In the genomic region with DNA sequence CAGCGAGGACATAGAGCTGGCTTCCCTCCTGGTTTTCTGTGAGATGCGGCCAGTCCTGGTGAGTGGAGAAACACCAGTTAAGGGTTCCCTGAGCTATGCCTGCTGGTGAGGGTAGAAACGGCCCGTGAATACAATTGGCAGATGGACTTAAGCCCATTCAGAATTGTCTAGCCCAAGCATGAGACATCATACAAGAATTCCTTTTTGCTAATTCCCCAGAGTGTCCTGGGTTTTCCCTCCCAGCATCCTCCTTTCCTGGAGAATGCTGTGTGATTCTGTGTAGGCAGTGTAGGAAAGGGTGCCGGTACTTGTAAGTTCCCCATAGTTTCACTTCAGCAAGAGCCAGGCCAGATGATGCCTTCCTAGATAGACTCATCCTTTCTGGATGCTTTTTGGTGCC, we compare ENCODE assay signal across 2 cellular contexts.
TF ChIP-seq lines count a peak whose summit lies in the region.

No MANE protein-coding gene starts in this region.

TF ChIP-seq in SK-N-SH treated with all-trans-retinoic acid at 6 μM for 48 hours, 23 proteins besides CTCF, POLR2A, EP300 and RAD21 (continued from another document):
- TF ChIP-seq, protein P1, sequence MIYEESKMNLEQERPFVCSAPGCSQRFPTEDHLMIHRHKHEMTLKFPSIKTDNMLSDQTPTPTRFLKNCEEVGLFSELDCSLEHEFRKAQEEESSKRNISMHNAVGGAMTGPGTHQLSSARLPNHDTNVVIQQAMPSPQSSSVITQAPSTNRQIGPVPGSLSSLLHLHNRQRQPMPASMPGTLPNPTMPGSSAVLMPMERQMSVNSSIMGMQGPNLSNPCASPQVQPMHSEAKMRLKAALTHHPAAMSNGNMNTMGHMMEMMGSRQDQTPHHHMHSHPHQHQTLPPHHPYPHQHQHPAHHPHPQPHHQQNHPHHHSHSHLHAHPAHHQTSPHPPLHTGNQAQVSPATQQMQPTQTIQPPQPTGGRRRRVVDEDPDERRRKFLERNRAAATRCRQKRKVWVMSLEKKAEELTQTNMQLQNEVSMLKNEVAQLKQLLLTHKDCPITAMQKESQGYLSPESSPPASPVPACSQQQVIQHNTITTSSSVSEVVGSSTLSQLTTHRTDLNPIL (CRISPR knock-in tag; IDR thresholded peaks at IDR 0.05; ENCODE audit: low read depth), result no peak
TF ChIP-seq in SK-N-SH treated with all-trans-retinoic acid at 6 μM for 48 hours: peak in this region for 0.

TF ChIP-seq in SK-N-SH, 30 proteins besides CTCF, POLR2A, EP300 and RAD21 (continued from another document):
- no peak for TF ChIP-seq MAX (IDR thresholded peaks at IDR 0.05; ENCODE audit: low read depth)
- no peak for TF ChIP-seq NFIC (IDR thresholded peaks at IDR 0.05; ENCODE audit: borderline replicate concordance)
- TF ChIP-seq, protein P2, sequence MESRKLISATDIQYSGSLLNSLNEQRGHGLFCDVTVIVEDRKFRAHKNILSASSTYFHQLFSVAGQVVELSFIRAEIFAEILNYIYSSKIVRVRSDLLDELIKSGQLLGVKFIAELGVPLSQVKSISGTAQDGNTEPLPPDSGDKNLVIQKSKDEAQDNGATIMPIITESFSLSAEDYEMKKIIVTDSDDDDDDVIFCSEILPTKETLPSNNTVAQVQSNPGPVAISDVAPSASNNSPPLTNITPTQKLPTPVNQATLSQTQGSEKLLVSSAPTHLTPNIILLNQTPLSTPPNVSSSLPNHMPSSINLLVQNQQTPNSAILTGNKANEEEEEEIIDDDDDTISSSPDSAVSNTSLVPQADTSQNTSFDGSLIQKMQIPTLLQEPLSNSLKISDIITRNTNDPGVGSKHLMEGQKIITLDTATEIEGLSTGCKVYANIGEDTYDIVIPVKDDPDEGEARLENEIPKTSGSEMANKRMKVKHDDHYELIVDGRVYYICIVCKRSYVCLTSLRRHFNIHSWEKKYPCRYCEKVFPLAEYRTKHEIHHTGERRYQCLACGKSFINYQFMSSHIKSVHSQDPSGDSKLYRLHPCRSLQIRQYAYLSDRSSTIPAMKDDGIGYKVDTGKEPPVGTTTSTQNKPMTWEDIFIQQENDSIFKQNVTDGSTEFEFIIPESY (IDR thresholded peaks at IDR 0.05; ENCODE audit: borderline replicate concordance, low read depth), result no peak
